ENCODE assay signal across 37 cellular contexts in genomic region chr3:140931-141330, GRCh38. TPM values are rescaled to one million over a fixed set of nuclear protein-coding genes. Genes with fewer than 3 reads are reported as not detected.
"Had no signal": no experiment of that assay in that cellular context is flagged by ENCODE, and none has a peak within 500 bp of the region (broad histone marks: within the 10 kb centered on the region; RNA-seq: fewer than 3 reads in every experiment).

No MANE protein-coding gene starts in this region.

- H3K4me3 ChIP-seq: MG63 had no signal

- H3K9ac ChIP-seq: KMS-11 had no signal

- H3K27me3 ChIP-seq: MG63 had no signal

- H3K9me3 ChIP-seq: MG63 had no signal

- H3K36me3 ChIP-seq: MG63 had no signal

- DNase-seq: Kasumi-1, MG63, MM.1S, MV-4-11, NCI-H1048, NCI-H1092, NCI-H1092 treated with DMSO at 0.1 percent for 48 hours, NCI-H1105, NCI-H1105 treated with DMSO at 0.1 percent for 48 hours, NCI-H1417, NCI-H1417 treated with DMSO at 0.1 percent for 48 hours, NCI-H1436, NCI-H1436 treated with DMSO at 0.1 percent for 48 hours, NCI-H146, NCI-H1694, NCI-H1694 treated with DMSO at 0.1 percent for 48 hours, NCI-H187, NCI-H187 treated with DMSO at 0.1 percent for 48 hours, NCI-H1930, NCI-H2029, NCI-H2029 treated with DMSO at 0.1 percent for 48 hours, NCI-H2081, NCI-H2081 treated with DMSO at 0.1 percent for 48 hours, NCI-H2171, NCI-H2171 treated with DMSO at 0.1 percent for 48 hours, NCI-H2227 treated with DMSO at 0.1 percent for 48 hours, NCI-H226, NCI-H345, NCI-H446, NCI-H446 treated with DMSO at 0.1 percent for 48 hours, NCI-H510A, NCI-H510A treated with DMSO at 0.1 percent for 48 hours, NCI-H524 had no signal

- H3K27ac ChIP-seq: KMS-11 had no signal

- H3K4me2 ChIP-seq: KMS-11 had no signal

RNA-seq across cellular contexts. Expression of gene CHL1, which starts 55.6 kb away (rescaled TPM):
- total RNA-seq: LHCN-M2, M059J, MCF 10A had no signal
